18 cellular contexts compared by ENCODE assay signal in the genomic region with DNA sequence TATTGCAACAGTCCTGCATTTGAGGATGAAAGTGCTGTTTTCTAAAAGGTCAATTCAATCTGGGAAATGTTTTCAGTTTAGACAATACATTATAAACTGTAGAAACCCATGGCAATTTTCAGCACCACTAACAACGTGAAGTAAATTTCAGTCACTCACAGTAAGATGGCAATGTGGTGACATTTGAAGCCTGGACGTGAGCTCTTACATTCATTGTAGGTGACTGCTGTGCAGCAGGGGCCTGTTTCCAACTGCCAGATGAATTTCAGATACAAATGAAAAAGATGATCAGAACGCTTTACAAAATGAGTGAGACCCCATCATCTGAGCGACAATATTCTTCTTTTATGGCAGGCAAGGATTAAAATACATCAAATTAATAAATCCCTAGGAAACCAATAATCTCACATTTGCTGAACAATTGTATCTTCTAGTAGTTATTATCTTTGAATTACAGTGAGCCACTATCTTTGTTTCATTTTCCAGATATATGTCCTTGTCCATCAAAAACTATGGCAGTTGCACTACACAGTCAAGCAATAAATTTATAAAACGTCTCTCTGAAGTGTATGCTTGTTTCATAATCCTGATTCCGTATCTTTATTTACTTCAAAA.
DNase-seq lines count a peak whose midpoint lies in the region; ATAC-seq and TF ChIP-seq lines count a peak whose summit lies in the region.
"Had no signal": no experiment of that assay in that cellular context is flagged by ENCODE, and none has a peak within 500 bp of the region (broad histone marks: within the 10 kb centered on the region; RNA-seq: fewer than 3 reads in every experiment).

No MANE protein-coding gene starts in this region.

- no peaks in the 10 kb centered on the region for H3K79me1 ChIP-seq in H9 (ENCODE audit: insufficient read depth, low read depth, low read length, poor library complexity, severe bottlenecking)

- H3K23me2 ChIP-seq in H9 (ENCODE audit: insufficient read length, low read depth, low read length, poor library complexity, severe bottlenecking): no peaks in the 10 kb centered on the region

- no peak overlapping the region for H3T11ph ChIP-seq in H9 (ENCODE audit: low read length)

- H3K27me3 Mint-ChIP-seq in H9 (ENCODE audit: low read depth): no peaks in the 10 kb centered on the region
- H3K27me3 Mint-ChIP-seq in neural progenitor cell (ENCODE audit: insufficient read depth, low read depth): no peaks in the 10 kb centered on the region
- no peaks in the 10 kb centered on the region for H3K27me3 Mint-ChIP-seq in activated CD8-positive, alpha-beta T cell treated with anti-CD3 and anti-CD28 coated beads, Interleukin-2, amount 10 ng/mL, durations not matched to agents 7 days and 5 days (ENCODE audit: low read depth)
- H3K27me3 Mint-ChIP-seq: CD8-positive, alpha-beta memory T cell; T-cell had no signal

- DNase-seq in H9 (peak; percentile 21), NCI-H146 treated with DMSO at 0.1 percent for 48 hours (lab: John Stamatoyannopoulos, UW; ENCODE audit: unreplicated experiment) (peak; percentile 28), cerebellum (ENCODE audit: low spot score) (peak; percentile 41), neural progenitor cell (ENCODE audit: low spot score) (peak; percentile 7), brain microvascular endothelial cell (no peak)
- DNase-seq in activated CD8-positive, alpha-beta T cell treated with anti-CD3 and anti-CD28 coated beads, Interleukin-2, amount 10 ng/mL, durations not matched to agents 7 days and 5 days: no peak
- DNase-seq: ACHN; CD8-positive, alpha-beta memory T cell; HFFc6; MV-4-11; NCI-H1417 treated with DMSO at 0.1 percent for 48 hours; NCI-H2029; NCI-H510A treated with DMSO at 0.1 percent for 48 hours; SHP77 treated with DMSO at 0.1 percent for 48 hours; SK-N-SH; T-cell had no signal

- H3K4me1 ChIP-seq in H9 (ENCODE audit: insufficient read depth, low read length) (no peaks in the 10 kb centered on the region; the same call in 1 of the 2 replicates), neural progenitor cell (no peaks in the 10 kb centered on the region)

- no peak overlapping the region for H3K4me2 ChIP-seq in H9 (ENCODE audit: insufficient read depth, insufficient read length, low read length)
- no peak overlapping the region for H3K4me2 ChIP-seq in neural progenitor cell
- H3K4me2 ChIP-seq: KMS-11, SK-N-SH had no signal

- no peak overlapping the region for H3K27ac ChIP-seq in H9 (ENCODE audit: insufficient read length, low read depth, low read length)
- H3K27ac ChIP-seq in neural progenitor cell: no peak overlapping the region
- no peak overlapping the region for H3K27ac ChIP-seq in brain microvascular endothelial cell
- H3K27ac ChIP-seq: KMS-11 had no signal

- peak overlapping the region in 1 of 3 experiments; percentile 56; a peak in 2 of 7 replicates for H3K27ac Mint-ChIP-seq in H9
- no peak overlapping the region for H3K27ac Mint-ChIP-seq in neural progenitor cell
- no peak overlapping the region for H3K27ac Mint-ChIP-seq in activated CD8-positive, alpha-beta T cell treated with anti-CD3 and anti-CD28 coated beads, Interleukin-2, amount 10 ng/mL, durations not matched to agents 7 days and 5 days
- H3K27ac Mint-ChIP-seq: CD8-positive, alpha-beta memory T cell; HFFc6; T-cell had no signal

- H3K4me1 Mint-ChIP-seq in H9 (peaks cover 13 to 15% of the 10 kb centered on the region in 2 experiments; a peak in 3 of 4 replicates), neural progenitor cell (no peaks in the 10 kb centered on the region)
- H3K4me1 Mint-ChIP-seq in activated CD8-positive, alpha-beta T cell treated with anti-CD3 and anti-CD28 coated beads, Interleukin-2, amount 10 ng/mL, durations not matched to agents 7 days and 5 days (ENCODE audit: low read depth): no peaks in the 10 kb centered on the region
- H3K4me1 Mint-ChIP-seq: CD8-positive, alpha-beta memory T cell; T-cell had no signal

- no peak overlapping the region for H3K23ac ChIP-seq in H9 (ENCODE audit: insufficient read length, low read depth, low read length)

- H3K14ac ChIP-seq in H9 (ENCODE audit: insufficient read depth, low read length): no peak overlapping the region

- no peak overlapping the region for H2BK20ac ChIP-seq in H9 (ENCODE audit: low read depth, low read length, poor library complexity, severe bottlenecking)

- H2AFZ ChIP-seq in H9 (ENCODE audit: low read length) (no peak overlapping the region), neural progenitor cell (replicated peaks) (no peak overlapping the region)

- H3K18ac ChIP-seq in H9 (ENCODE audit: insufficient read length, low read depth, low read length): no peak overlapping the region

- H4K20me1 ChIP-seq in H9 (ENCODE audit: control insufficient read depth, insufficient read depth, insufficient read length) (no peaks in the 10 kb centered on the region), neural progenitor cell (ENCODE audit: low read depth) (no peaks in the 10 kb centered on the region)

- CTCF ChIA-PET in activated CD8-positive, alpha-beta T cell treated with anti-CD3 and anti-CD28 coated beads, Interleukin-2, amount 10 ng/mL, durations not matched to agents 7 days and 5 days (lab: Charles Lee): no interaction called here

- H3K56ac ChIP-seq in H9 (ENCODE audit: insufficient read length, low read depth, low read length): no peak overlapping the region

- H3K4ac ChIP-seq in H9 (ENCODE audit: low read depth, low read length): no peak overlapping the region

- H3K4me3 Mint-ChIP-seq in H9 (no peak overlapping the region), neural progenitor cell (no peak overlapping the region)
- H3K4me3 Mint-ChIP-seq in activated CD8-positive, alpha-beta T cell treated with anti-CD3 and anti-CD28 coated beads, Interleukin-2, amount 10 ng/mL, durations not matched to agents 7 days and 5 days: no peak overlapping the region
- H3K4me3 Mint-ChIP-seq: CD8-positive, alpha-beta memory T cell; HFFc6; T-cell had no signal

- no peak overlapping the region for H2BK120ac ChIP-seq in H9 (ENCODE audit: low read depth, low read length, poor library complexity, severe bottlenecking)

- no peak overlapping the region for H3K4me3 ChIP-seq in neural progenitor cell
- H3K4me3 ChIP-seq in brain microvascular endothelial cell (ENCODE audit: low read depth, low read length): no peak overlapping the region

- no peaks in the 10 kb centered on the region for H3F3A ChIP-seq in neural progenitor cell (ENCODE audit: low read depth)

- TF ChIP-seq CTCF in H9 (conservative IDR thresholded peaks at IDR 0.05): no peak; the same call in 2 of the 3 replicates
- TF ChIP-seq CTCF in neural progenitor cell (IDR thresholded peaks at IDR 0.05): no peak
- TF ChIP-seq CTCF in brain microvascular endothelial cell (IDR thresholded peaks at IDR 0.05; ENCODE audit: low read depth, low read length, missing control alignments): no peak

- H2BK12ac ChIP-seq in H9 (ENCODE audit: insufficient read length, low read depth, low read length): no peak overlapping the region

- no peak overlapping the region for H2BK5ac ChIP-seq in H9 (ENCODE audit: insufficient read length, low read length)

- no peak overlapping the region for H4K91ac ChIP-seq in H9 (ENCODE audit: insufficient read length, low read depth, low read length)

- no peak for ATAC-seq in HG02798 (IDR thresholded peaks at IDR 0.05; ENCODE audit: poor library complexity, unreplicated experiment)
- no peak for ATAC-seq in activated CD8-positive, alpha-beta T cell treated with anti-CD3 and anti-CD28 coated beads, Interleukin-2, amount 10 ng/mL, durations not matched to agents 7 days and 5 days
- ATAC-seq: T-cell had no signal

- WGBS in H9 (ENCODE audit: extremely low coverage, insufficient read length, low lambda C conversion rate): no CpG with 5 or more reads among the region's 6 CpGs

- H2BK15ac ChIP-seq in H9 (ENCODE audit: low read depth, low read length): no peak overlapping the region

- POLR2A ChIA-PET in activated CD8-positive, alpha-beta T cell treated with anti-CD3 and anti-CD28 coated beads, Interleukin-2, amount 10 ng/mL, durations not matched to agents 7 days and 5 days (lab: Charles Lee): no interaction called here

- H3K79me2 ChIP-seq in H9 (ENCODE audit: insufficient read depth, low read length) (no peaks in the 10 kb centered on the region), neural progenitor cell (ENCODE audit: low read depth) (no peaks in the 10 kb centered on the region)

- in situ Hi-C loops in brain microvascular endothelial cell (cut with HindIII; ENCODE audit: low pct_ligation_motif_present, low sequenced_read_pairs): no loop called here

- H3K36me3 ChIP-seq in neural progenitor cell: no peaks in the 10 kb centered on the region
- no peaks in the 10 kb centered on the region for H3K36me3 ChIP-seq in brain microvascular endothelial cell (replicated peaks)

- no peaks in the 10 kb centered on the region for H3K27me3 ChIP-seq in H9 (ENCODE audit: insufficient read depth, low read length)
- H3K27me3 ChIP-seq in neural progenitor cell: no peaks in the 10 kb centered on the region
- no peaks in the 10 kb centered on the region for H3K27me3 ChIP-seq in brain microvascular endothelial cell (replicated peaks)

- no peak overlapping the region for H4K5ac ChIP-seq in H9 (ENCODE audit: insufficient read length, low read depth, low read length)

- H4K8ac ChIP-seq in H9 (replicated peaks; ENCODE audit: insufficient read length, low read depth, low read length): no peak overlapping the region

- H3K9ac ChIP-seq in H9 (ENCODE audit: extremely low read depth, insufficient read length, low read length): no peak overlapping the region
- H3K9ac ChIP-seq in neural progenitor cell: no peak overlapping the region
- H3K9ac ChIP-seq: KMS-11, SK-N-SH had no signal

- no peaks in the 10 kb centered on the region for H3K9me3 Mint-ChIP-seq in H9
- no peaks in the 10 kb centered on the region for H3K9me3 Mint-ChIP-seq in neural progenitor cell
- H3K9me3 Mint-ChIP-seq in activated CD8-positive, alpha-beta T cell treated with anti-CD3 and anti-CD28 coated beads, Interleukin-2, amount 10 ng/mL, durations not matched to agents 7 days and 5 days (ENCODE audit: insufficient read depth): peaks cover 14% of the 10 kb centered on the region

- no peak overlapping the region for H2AK5ac ChIP-seq in H9 (ENCODE audit: insufficient read length, low read length)

- H3K9me3 ChIP-seq in H9 (ENCODE audit: control insufficient read depth, low read depth, low read length): no peaks in the 10 kb centered on the region
- no peaks in the 10 kb centered on the region for H3K9me3 ChIP-seq in neural progenitor cell (ENCODE audit: low read depth)
- H3K9me3 ChIP-seq: SK-N-SH had no signal

- H3K36me3 Mint-ChIP-seq in H9 (ENCODE audit: insufficient read depth in 1 of 3, low read depth in 3 of 3): no peaks in the 10 kb centered on the region; a peak in 1 of 7 replicates
- H3K36me3 Mint-ChIP-seq in neural progenitor cell: no peaks in the 10 kb centered on the region
- H3K36me3 Mint-ChIP-seq in activated CD8-positive, alpha-beta T cell treated with anti-CD3 and anti-CD28 coated beads, Interleukin-2, amount 10 ng/mL, durations not matched to agents 7 days and 5 days (ENCODE audit: low read depth): no peaks in the 10 kb centered on the region
- H3K36me3 Mint-ChIP-seq: CD8-positive, alpha-beta memory T cell; T-cell had no signal

Comparison
In these comparisons a context has a peak if more than half of its experiments do, and no peak if none do; other contexts are left out.
1. DNase-seq: peak in H9 (single experiment), NCI-H146 treated with DMSO at 0.1 percent for 48 hours (single experiment), cerebellum (single experiment) and neural progenitor cell (single experiment); none in activated CD8-positive, alpha-beta T cell treated with anti-CD3 and anti-CD28 coated beads, Interleukin-2, amount 10 ng/mL, durations not matched to agents 7 days and 5 days (single experiment) and brain microvascular endothelial cell (single experiment).